ENCODE assay signal across 1 cellular context in the genomic region with DNA sequence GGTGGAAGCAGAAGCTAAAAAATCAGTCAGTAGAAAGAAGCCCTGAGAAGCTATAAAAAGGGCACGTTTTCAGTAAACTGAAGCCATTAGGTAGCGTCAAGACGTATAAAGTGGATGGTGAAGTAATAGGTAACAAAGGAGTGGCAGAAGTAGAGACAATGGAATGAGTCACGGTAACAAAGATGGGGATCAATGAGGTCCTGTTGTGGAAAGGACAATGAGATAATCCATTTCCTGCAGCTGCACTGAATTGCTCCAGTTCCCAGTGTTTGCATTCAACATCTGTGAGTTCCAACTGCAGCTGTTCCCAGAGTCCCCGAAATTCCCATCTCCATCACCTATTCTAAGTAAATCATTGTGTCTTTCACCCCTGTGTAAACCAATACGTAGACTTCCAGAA.
TF ChIP-seq lines count a peak whose summit lies in the region.

No MANE protein-coding gene starts in this region.

TF ChIP-seq in H1, 55 proteins besides CTCF, POLR2A, EP300 and RAD21 (continued from another document):
- TF ChIP-seq SP1 (IDR thresholded peaks at IDR 0.05; ENCODE audit: low read depth, low read length) (0 out of 2 replicates have a peak, but pooled peaks have one; percentile 40), JUND (IDR thresholded peaks at IDR 0.05; ENCODE audit: low read length) (peak; percentile 72; the same call in 1 of the 2 replicates), TCF12 (IDR thresholded peaks at IDR 0.05; ENCODE audit: low read depth, low read length) (peak; percentile 76; the same call in 1 of the 2 replicates)
- TF ChIP-seq, protein P1, sequence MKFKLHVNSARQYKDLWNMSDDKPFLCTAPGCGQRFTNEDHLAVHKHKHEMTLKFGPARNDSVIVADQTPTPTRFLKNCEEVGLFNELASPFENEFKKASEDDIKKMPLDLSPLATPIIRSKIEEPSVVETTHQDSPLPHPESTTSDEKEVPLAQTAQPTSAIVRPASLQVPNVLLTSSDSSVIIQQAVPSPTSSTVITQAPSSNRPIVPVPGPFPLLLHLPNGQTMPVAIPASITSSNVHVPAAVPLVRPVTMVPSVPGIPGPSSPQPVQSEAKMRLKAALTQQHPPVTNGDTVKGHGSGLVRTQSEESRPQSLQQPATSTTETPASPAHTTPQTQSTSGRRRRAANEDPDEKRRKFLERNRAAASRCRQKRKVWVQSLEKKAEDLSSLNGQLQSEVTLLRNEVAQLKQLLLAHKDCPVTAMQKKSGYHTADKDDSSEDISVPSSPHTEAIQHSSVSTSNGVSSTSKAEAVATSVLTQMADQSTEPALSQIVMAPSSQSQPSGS (IDR thresholded peaks at IDR 0.05; ENCODE audit: low read length) = 0 out of 2 replicates have a peak, but pooled peaks have one; percentile 30
